Comparison of ENCODE assay signal across 8 cellular contexts in the genomic region with DNA sequence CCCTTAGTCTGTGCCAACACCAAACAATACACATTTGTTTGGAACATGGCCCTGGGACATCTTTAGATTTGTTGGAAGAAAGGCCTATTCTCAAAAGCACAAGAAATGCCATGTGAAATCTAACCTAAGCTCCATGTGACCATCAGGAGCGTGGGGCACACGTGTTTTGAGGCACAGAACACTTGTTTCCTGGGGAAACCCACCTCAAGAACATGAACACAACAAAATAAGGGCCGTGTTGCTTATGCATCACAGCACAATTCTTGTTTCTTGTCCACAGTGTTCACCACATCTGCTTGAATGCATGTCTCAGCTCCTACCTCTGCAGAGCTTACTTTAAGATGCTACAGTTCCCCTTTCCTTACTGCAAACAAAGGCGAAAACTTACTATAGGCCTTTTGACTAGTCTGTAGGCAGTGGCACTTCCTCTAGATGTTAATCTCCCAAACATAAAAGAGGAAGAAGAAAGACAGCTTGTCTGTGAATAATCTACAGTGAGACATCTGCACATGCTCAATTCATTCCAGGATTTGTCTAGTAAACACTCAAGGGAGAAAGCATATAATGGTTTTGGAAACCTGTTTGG.
A peak's percentile ranks its signal among the peaks of the same experiment; 100 is the strongest.
DNase-seq lines count a peak whose midpoint lies in the region; ATAC-seq, FAIRE-seq and TF ChIP-seq lines count a peak whose summit lies in the region.

No MANE protein-coding gene starts in this region.

- no peaks in the 10 kb centered on the region for H3K9me3 ChIP-seq in naive thymus-derived CD4-positive, alpha-beta T cell (ENCODE audit: control insufficient read depth in 2 of 3, low read length in 3 of 3)

- peaks cover 82 to 87% (median 84%) of the 10 kb centered on the region in 3 donors for H3K4me1 Mint-ChIP-seq in T-cell
- peaks cover 57 to 93% (median 84%) of the 10 kb centered on the region in 7 donors for H3K4me1 Mint-ChIP-seq in naive thymus-derived CD4-positive, alpha-beta T cell

- intact Hi-C loops in naive thymus-derived CD4-positive, alpha-beta T cell (cut with micrococcal nuclease), result loop anchor here in 1 of 2 donors (1.0 to 2.0 kb wide), 4 partner anchors 7 to 31 kb away; no protein-coding TSS in a partner anchor

- peak overlapping the region in 2 of 3 donors; percentile 13 to 44 for H3K4me3 Mint-ChIP-seq in T-cell
- H3K4me3 Mint-ChIP-seq in naive thymus-derived CD4-positive, alpha-beta T cell, result peak overlapping the region; percentile 0 to 71 (median 49)

- H3K36me3 ChIP-seq in naive thymus-derived CD4-positive, alpha-beta T cell (ENCODE audit: control insufficient read depth in 2 of 3, insufficient read depth in 3 of 3, low read length in 3 of 3), result peaks cover 0 to 8% (median 0%) of the 10 kb centered on the region in 3 experiments

- H3K27ac ChIP-seq in naive thymus-derived CD4-positive, alpha-beta T cell (ENCODE audit: low read depth, low read length), result peak overlapping the region; percentile 62

- DNase-seq in GM10248 (ENCODE audit: extremely low spot score) (peak; percentile 68), T-cell (peak in 24 of 34 experiments; percentile 4 to 67 (median 20)), RCC 7860 (ENCODE audit: low spot score) (no peak), omental fat pad (ENCODE audit: low spot score) (no peak), amniotic stem cell (lab: John Stamatoyannopoulos, UW) (no peak)
- DNase-seq in naive thymus-derived CD4-positive, alpha-beta T cell, result peak in 7 of 9 donors; percentile 46 to 74 (median 66)

- FAIRE-seq in RCC 7860 (lab: Jason Lieb, UNC), result no peak

- CTCF ChIA-PET in GM10248 (lab: Yijun Ruan, JAX) (interaction anchor here (0.7 to 3.0 kb wide), 9 partner anchors 8 to 182 kb away, joined by 3 to 20 read pairs (median 5); no protein-coding TSS in a partner anchor), T-cell (lab: Charles Lee) (interaction anchor here (0.5 to 2.1 kb wide), 11 partner anchors 8 to 871 kb away, joined by 3 to 13 read pairs (median 5); no protein-coding TSS in a partner anchor)
- CTCF ChIA-PET in naive thymus-derived CD4-positive, alpha-beta T cell (lab: Charles Lee), result interaction anchor here (0.8 to 1.7 kb wide), 7 partner anchors 11 to 233 kb away, joined by 3 to 6 read pairs (median 4); no protein-coding TSS in a partner anchor

- peak overlapping the region; percentile 8 for H3K4me3 ChIP-seq in naive thymus-derived CD4-positive, alpha-beta T cell (ENCODE audit: low read length)

- H3K27me3 Mint-ChIP-seq in T-cell, result no peaks in the 10 kb centered on the region
- no peaks in the 10 kb centered on the region for H3K27me3 Mint-ChIP-seq in naive thymus-derived CD4-positive, alpha-beta T cell

- peak; percentile 97 for ATAC-seq in GM19468 (IDR thresholded peaks at IDR 0.05; ENCODE audit: extremely low read depth, unreplicated experiment)
- peak; percentile 97 for ATAC-seq in HG03520 (IDR thresholded peaks at IDR 0.05; ENCODE audit: unreplicated experiment)
- ATAC-seq in T-cell (replicated peaks in 1 of 4), result peak; percentile 91 to 94 (median 93)
- ATAC-seq in naive thymus-derived CD4-positive, alpha-beta T cell, result peak; percentile 95
- no peak for ATAC-seq in omental fat pad (ENCODE audit: low FRiP score)

- POLR2A ChIA-PET in GM10248 (lab: Yijun Ruan, JAX), result interaction anchor here (0.6 kb wide), 1 partner anchor 13 kb away, joined by 3 read pairs; no protein-coding TSS in a partner anchor
- POLR2A ChIA-PET in T-cell (lab: Charles Lee), result interaction anchor here (0.5 to 1.5 kb wide), 5 partner anchors 13 to 184 kb away, joined by 3 to 4 read pairs (median 3); no protein-coding TSS in a partner anchor
- POLR2A ChIA-PET in naive thymus-derived CD4-positive, alpha-beta T cell (lab: Charles Lee), result interaction anchor here (0.6 to 1.1 kb wide), 6 partner anchors 9 to 212 kb away, joined by 3 to 5 read pairs (median 3); no protein-coding TSS in a partner anchor

- peak overlapping the region; percentile 90 to 95 for H3K27ac Mint-ChIP-seq in T-cell
- peak overlapping the region; percentile 73 to 98 (median 93) for H3K27ac Mint-ChIP-seq in naive thymus-derived CD4-positive, alpha-beta T cell

- H3K9me3 Mint-ChIP-seq in T-cell, result no peaks in the 10 kb centered on the region
- no peaks in the 10 kb centered on the region for H3K9me3 Mint-ChIP-seq in naive thymus-derived CD4-positive, alpha-beta T cell

- H3K4me1 ChIP-seq in naive thymus-derived CD4-positive, alpha-beta T cell (ENCODE audit: control insufficient read depth in 2 of 2, insufficient read depth in 2 of 2, low read length in 2 of 2), result peaks cover 56 to 77% of the 10 kb centered on the region in 2 donors

- peaks cover 23% of the 10 kb centered on the region for H3K36me3 Mint-ChIP-seq in T-cell
- peaks cover 0 to 25% (median 20%) of the 10 kb centered on the region in 5 donors for H3K36me3 Mint-ChIP-seq in naive thymus-derived CD4-positive, alpha-beta T cell

- no peaks in the 10 kb centered on the region for H3K27me3 ChIP-seq in naive thymus-derived CD4-positive, alpha-beta T cell (ENCODE audit: control insufficient read depth in 2 of 2, insufficient read depth in 2 of 2, low read length in 2 of 2)

- TF ChIP-seq CTCF in GM10248 (IDR thresholded peaks at IDR 0.05; ENCODE audit: control extremely low read depth, extremely low read depth, low read depth, missing control alignments) (no peak), omental fat pad (IDR thresholded peaks at IDR 0.05) (no peak)

Comparison
In these comparisons a context has a peak if more than half of its experiments do, and no peak if none do; other contexts are left out.
1. DNase-seq: peak in GM10248 (single experiment), T-cell (24 of 34) and naive thymus-derived CD4-positive, alpha-beta T cell (7 of 9); none in RCC 7860 (single experiment), omental fat pad (single experiment) and amniotic stem cell (single experiment).